Comparison of ENCODE assay signal across 10 cellular contexts in genomic region chr17:51035436-51035835, GRCh38.
DNase-seq lines count a peak whose midpoint lies in the region; ATAC-seq and TF ChIP-seq lines count a peak whose summit lies in the region.
"Had no signal": no experiment of that assay in that cellular context is flagged by ENCODE, and none has a peak within 500 bp of the region (broad histone marks: within the 10 kb centered on the region; RNA-seq: fewer than 3 reads in every experiment).

No MANE protein-coding gene starts in this region.

- H3K36me3 ChIP-seq in IMR-90 (ENCODE audit: control insufficient read depth, insufficient read depth, low read length) (peaks cover 3% of the 10 kb centered on the region; the same call in 1 of the 2 replicates), suprapubic skin (peaks cover 4% of the 10 kb centered on the region)

- no peak overlapping the region for H4K91ac ChIP-seq in IMR-90 (ENCODE audit: insufficient read depth, low read depth, low read length)

- H3K56ac ChIP-seq in IMR-90 (ENCODE audit: extremely low read depth, insufficient read depth, low read length): no peak overlapping the region

- no peak overlapping the region for H3K4ac ChIP-seq in IMR-90 (ENCODE audit: low read depth, low read length)

- BruUV-seq in IMR-90 (replicated peaks; lab: Mats Ljungman, UMichigan): no TSS peak

- TF ChIP-seq CTCF in IMR-90 (conservative IDR thresholded peaks at IDR 0.05; ENCODE audit: low read depth, low read length) (no peak), choroid plexus epithelial cell (conservative IDR thresholded peaks at IDR 0.05; ENCODE audit: low read depth, low read length) (no peak), suprapubic skin (IDR thresholded peaks at IDR 0.05) (no peak)

- no peaks in the 10 kb centered on the region for H3K9me3 ChIP-seq in IMR-90 (ENCODE audit: control insufficient read depth, insufficient read depth, low read length)
- no peaks in the 10 kb centered on the region for H3K9me3 ChIP-seq in suprapubic skin

- H3K14ac ChIP-seq in IMR-90 (replicated peaks; ENCODE audit: low read depth, low read length): no peak overlapping the region

- H2AFZ ChIP-seq in IMR-90 (replicated peaks; ENCODE audit: low read length, poor library complexity): no peak overlapping the region

- in situ Hi-C loops in IMR-90 (cut with MboI; ENCODE audit: low sequenced_read_pairs): no loop called here

- H3K27ac ChIP-seq in IMR-90 (ENCODE audit: insufficient read depth, low read length) (no peak overlapping the region; the same call in 1 of the 2 replicates), suprapubic skin (no peak overlapping the region)

- 0 out of 2 replicates have a peak overlapping the region, but pooled peaks have one; percentile 16 for H3K18ac ChIP-seq in IMR-90 (ENCODE audit: low read depth, low read length)

- no peak overlapping the region for H2BK120ac ChIP-seq in IMR-90 (ENCODE audit: low read depth, low read length)

- no peak overlapping the region for H3K4me3 ChIP-seq in IMR-90 (ENCODE audit: insufficient read depth, low read depth, low read length)
- H3K4me3 ChIP-seq in choroid plexus epithelial cell (ENCODE audit: low read depth, low read length): no peak overlapping the region
- H3K4me3 ChIP-seq in suprapubic skin: no peak overlapping the region
- H3K4me3 ChIP-seq: K562 had no signal

- DNase-seq in AG20443 (ENCODE audit: low spot score) (peak; percentile 72), IMR-90 (peak; percentile 91), choroid plexus epithelial cell (ENCODE audit: low read depth) (peak; percentile 98), midbrain (lab: John Stamatoyannopoulos, UW) (peak; percentile 74), suprapubic skin (ENCODE audit: low spot score in 2 of 2) (no peak), ecto neural progenitor cell (ENCODE audit: low spot score) (no peak)
- no peak for DNase-seq in stimulated activated CD4-positive, alpha-beta T cell treated with anti-CD3 and anti-CD28 coated beads, Interleukin-4, amount 100 ng/mL, for 4 hours
- DNase-seq: SHP77 treated with DMSO at 0.1 percent for 48 hours had no signal

- no peak overlapping the region for H4K5ac ChIP-seq in IMR-90 (ENCODE audit: low read depth, low read length)

- no peaks in the 10 kb centered on the region for H4K20me1 ChIP-seq in IMR-90 (ENCODE audit: insufficient read depth, low read length)

- H4K8ac ChIP-seq in IMR-90 (ENCODE audit: low read depth in 2 of 2, low read length in 2 of 2): no peak overlapping the region

- no peak overlapping the region for H3K23ac ChIP-seq in IMR-90 (ENCODE audit: low read depth, low read length)

- no peak overlapping the region for H2BK15ac ChIP-seq in IMR-90 (ENCODE audit: low read depth, low read length)

- H3K9ac ChIP-seq in IMR-90 (ENCODE audit: low read depth, low read length): no peak overlapping the region

- dilution Hi-C loops in IMR-90 (cut with HindIII; ENCODE audit: low sequenced_read_pairs, unreplicated experiment): no loop called here

- intact Hi-C loops in IMR-90 (cut with micrococcal nuclease): no loop called here

- POLR2A ChIA-PET in IMR-90 (lab: Charles Lee; ENCODE audit: unreplicated experiment): no interaction called here

- TF ChIP-seq RAD21 in IMR-90 (IDR thresholded peaks at IDR 0.05; ENCODE audit: low read length): no peak

- no peak overlapping the region for H2BK20ac ChIP-seq in IMR-90 (ENCODE audit: low read depth, low read length)

- no peak overlapping the region for H2AK9ac ChIP-seq in IMR-90 (replicated peaks; ENCODE audit: low read depth, low read length, poor library complexity)

- H2BK5ac ChIP-seq in IMR-90 (ENCODE audit: low read depth, low read length, poor library complexity, severe bottlenecking): peak overlapping the region; percentile 31

- peak; percentile 97 for ATAC-seq in IMR-90 (ENCODE audit: low read depth)
- no peak for ATAC-seq in GM19463 (IDR thresholded peaks at IDR 0.05; ENCODE audit: unreplicated experiment)
- ATAC-seq: K562 had no signal

- CTCF ChIA-PET in IMR-90 (lab: Yijun Ruan, JAX): interaction anchor here (0.8 to 0.9 kb wide), 2 partner anchors 9 to 14 kb away, joined by 3 read pairs; no protein-coding TSS in a partner anchor

- no peak overlapping the region for H2AK5ac ChIP-seq in IMR-90 (ENCODE audit: low read depth, low read length)

- H3K4me1 ChIP-seq in IMR-90 (ENCODE audit: control insufficient read depth, insufficient read depth, low read length) (peaks cover 4% of the 10 kb centered on the region), suprapubic skin (peaks cover 13% of the 10 kb centered on the region)

- H3K4me2 ChIP-seq in IMR-90 (ENCODE audit: low read depth, low read length): no peak overlapping the region

- no peak for TF ChIP-seq POLR2A in IMR-90 (IDR thresholded peaks at IDR 0.05; ENCODE audit: low read depth, low read length)
- no peak for TF ChIP-seq POLR2A in suprapubic skin (IDR thresholded peaks at IDR 0.05)

- H3K27me3 ChIP-seq in IMR-90 (ENCODE audit: control insufficient read depth, insufficient read depth, low read length): no peaks in the 10 kb centered on the region
- H3K27me3 ChIP-seq in suprapubic skin: no peaks in the 10 kb centered on the region

- H3K79me1 ChIP-seq in IMR-90 (ENCODE audit: low read depth in 1 of 2, low read length in 2 of 2): peaks cover 4 to 33% of the 10 kb centered on the region in 2 experiments

- no peak for TF ChIP-seq EP300 in suprapubic skin (IDR thresholded peaks at IDR 0.05)

- H3K9me1 ChIP-seq in IMR-90 (ENCODE audit: insufficient read depth, low read length): peaks cover 14% of the 10 kb centered on the region

TF ChIP-seq in IMR-90, 13 proteins besides CTCF, POLR2A, EP300 and RAD21:
- peak; percentile 68 for TF ChIP-seq MAFK (IDR thresholded peaks at IDR 0.05; ENCODE audit: low read depth, low read length)
- no peak for TF ChIP-seq FOS (IDR thresholded peaks at IDR 0.05; ENCODE audit: low read depth, low read length)

Comparison
In these comparisons a context has a peak if more than half of its experiments do, and no peak if none do; other contexts are left out.
1. DNase-seq: peak in AG20443 (single experiment), IMR-90 (single experiment), choroid plexus epithelial cell (single experiment) and midbrain (single experiment); none in suprapubic skin (0 of 2), stimulated activated CD4-positive, alpha-beta T cell treated with anti-CD3 and anti-CD28 coated beads, Interleukin-4, amount 100 ng/mL, for 4 hours (0 of 2) and ecto neural progenitor cell (single experiment).